In the genomic region with DNA sequence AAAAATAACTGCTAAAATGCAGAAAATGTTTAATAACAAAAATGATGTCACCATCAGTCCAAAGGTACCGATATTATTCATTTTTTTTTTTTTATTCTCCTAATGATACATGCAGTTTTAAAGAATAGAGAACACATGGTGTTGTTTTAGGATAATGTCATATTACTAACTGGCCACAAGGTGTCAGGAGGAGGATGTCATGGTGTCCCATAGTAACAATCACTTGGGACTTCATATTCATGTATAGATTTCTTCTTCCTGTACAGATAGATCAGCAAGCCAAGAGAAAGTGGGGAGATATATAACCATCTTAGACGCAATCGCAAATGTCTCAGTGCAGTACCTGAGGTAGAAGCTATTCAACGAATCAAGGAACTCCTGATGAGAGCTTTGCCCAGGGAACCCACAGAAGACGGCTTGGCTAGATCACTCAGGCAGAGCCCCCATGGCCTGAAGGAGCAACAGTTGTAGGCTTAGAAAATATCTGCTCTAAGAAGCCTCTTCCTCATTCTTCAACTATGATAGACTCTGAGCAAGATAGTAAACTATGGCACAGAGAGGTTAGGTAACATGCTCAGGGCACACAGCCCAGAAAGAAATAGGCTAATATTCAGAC, we compare ENCODE assay signal across 9 cellular contexts. TPM values are rescaled to one million over a fixed set of nuclear protein-coding genes. Genes with fewer than 3 reads are reported as not detected.
DNase-seq lines count a peak whose midpoint lies in the region; ATAC-seq and TF ChIP-seq lines count a peak whose summit lies in the region.
"Had no signal": no experiment of that assay in that cellular context is flagged by ENCODE, and none has a peak within 500 bp of the region (broad histone marks: within the 10 kb centered on the region; RNA-seq: fewer than 3 reads in every experiment).

No MANE protein-coding gene starts in this region.

- no peak for DNase-seq in CD8-positive, alpha-beta T cell
- DNase-seq in NCI-H2171 (lab: John Stamatoyannopoulos, UW) = peak; percentile 2
- peak; percentile 31 for DNase-seq in cerebellar cortex (ENCODE audit: low spot score)
- DNase-seq in neural progenitor cell (ENCODE audit: low spot score) = no peak
- DNase-seq in activated effector memory CD4-positive, alpha-beta T cell treated with Interleukin-2 at 50 U/mL for 16 hours = no peak
- DNase-seq in mucosa of gallbladder (ENCODE audit: low spot score) = no peak

- H3K9me3 Mint-ChIP-seq in CD8-positive, alpha-beta T cell = no peaks in the 10 kb centered on the region
- no peaks in the 10 kb centered on the region for H3K9me3 Mint-ChIP-seq in neural progenitor cell

- peak; percentile 59 for ATAC-seq in CD8-positive, alpha-beta T cell
- peak; percentile 85 for ATAC-seq in GM18519 (IDR thresholded peaks at IDR 0.05; ENCODE audit: low FRiP score, unreplicated experiment)
- ATAC-seq in HG03045 (IDR thresholded peaks at IDR 0.05; ENCODE audit: unreplicated experiment) = peak; percentile 92

- H3K27ac ChIP-seq in CD8-positive, alpha-beta T cell (ENCODE audit: low read depth, low read length) = no peak overlapping the region
- no peak overlapping the region for H3K27ac ChIP-seq in neural progenitor cell
- H3K27ac ChIP-seq: skin epidermis had no signal

- peak; percentile 67 for TF ChIP-seq CTCF in CD8-positive, alpha-beta T cell (IDR thresholded peaks at IDR 0.05)
- peak; percentile 29 for TF ChIP-seq CTCF in neural progenitor cell (IDR thresholded peaks at IDR 0.05)

- CTCF ChIA-PET in CD8-positive, alpha-beta T cell (lab: Charles Lee) = interaction anchor here (0.8 to 2.5 kb wide), 5 partner anchors 9 to 218 kb away, joined by 3 to 14 read pairs (median 3); no protein-coding TSS in a partner anchor

- H3K9me3 ChIP-seq in CD8-positive, alpha-beta T cell (ENCODE audit: low read length) = no peaks in the 10 kb centered on the region
- peaks cover 13% of the 10 kb centered on the region for H3K9me3 ChIP-seq in neural progenitor cell (ENCODE audit: low read depth)

- H3K79me2 ChIP-seq in neural progenitor cell (ENCODE audit: low read depth) = no peaks in the 10 kb centered on the region

- POLR2A ChIA-PET in CD8-positive, alpha-beta T cell (lab: Charles Lee) = interaction anchor here (0.9 kb wide), 1 partner anchor 144 kb away, joined by 4 read pairs; no protein-coding TSS in a partner anchor

- H3K9ac ChIP-seq in neural progenitor cell = no peak overlapping the region

- no peaks in the 10 kb centered on the region for H3K27me3 Mint-ChIP-seq in CD8-positive, alpha-beta T cell (ENCODE audit: low read depth)
- no peaks in the 10 kb centered on the region for H3K27me3 Mint-ChIP-seq in neural progenitor cell (ENCODE audit: insufficient read depth, low read depth)

- no peaks in the 10 kb centered on the region for H4K20me1 ChIP-seq in neural progenitor cell (ENCODE audit: low read depth)

- H3K36me3 ChIP-seq in CD8-positive, alpha-beta T cell (ENCODE audit: insufficient read depth, low read length) = no peaks in the 10 kb centered on the region
- H3K36me3 ChIP-seq in neural progenitor cell = no peaks in the 10 kb centered on the region

- H3K4me1 Mint-ChIP-seq in CD8-positive, alpha-beta T cell (ENCODE audit: low read depth) = peaks cover 3% of the 10 kb centered on the region
- no peaks in the 10 kb centered on the region for H3K4me1 Mint-ChIP-seq in neural progenitor cell

- H3K4me2 ChIP-seq in neural progenitor cell = no peak overlapping the region

- no peaks in the 10 kb centered on the region for H3K36me3 Mint-ChIP-seq in CD8-positive, alpha-beta T cell
- H3K36me3 Mint-ChIP-seq in neural progenitor cell = no peaks in the 10 kb centered on the region

- H2AFZ ChIP-seq in neural progenitor cell (replicated peaks) = no peak overlapping the region

- no peaks in the 10 kb centered on the region for H3K27me3 ChIP-seq in CD8-positive, alpha-beta T cell (ENCODE audit: insufficient read depth, low read length)
- H3K27me3 ChIP-seq in neural progenitor cell = no peaks in the 10 kb centered on the region

- no peaks in the 10 kb centered on the region for H3K4me1 ChIP-seq in CD8-positive, alpha-beta T cell (ENCODE audit: insufficient read depth, low read length)
- no peaks in the 10 kb centered on the region for H3K4me1 ChIP-seq in neural progenitor cell

- no peak overlapping the region for H3K27ac Mint-ChIP-seq in CD8-positive, alpha-beta T cell
- H3K27ac Mint-ChIP-seq in neural progenitor cell = no peak overlapping the region

- intact Hi-C loops in CD8-positive, alpha-beta T cell (cut with DNase I, micrococcal nuclease) = loop anchor here (1.0 to 2.0 kb wide), 2 partner anchors 184 to 185 kb away; no protein-coding TSS in a partner anchor

- H3K4me3 Mint-ChIP-seq in CD8-positive, alpha-beta T cell = no peak overlapping the region
- H3K4me3 Mint-ChIP-seq in neural progenitor cell = no peak overlapping the region

- no peaks in the 10 kb centered on the region for H3F3A ChIP-seq in neural progenitor cell (ENCODE audit: low read depth)

- H3K4me3 ChIP-seq in CD8-positive, alpha-beta T cell (ENCODE audit: low read depth, low read length) = no peak overlapping the region
- no peak overlapping the region for H3K4me3 ChIP-seq in neural progenitor cell
- H3K4me3 ChIP-seq: skin epidermis had no signal

RNA-seq across cellular contexts. Expression of a gene that starts 12.3 kb away (rescaled TPM):
- not detected for total RNA-seq in CD8-positive, alpha-beta T cell
- total RNA-seq in neural progenitor cell (ENCODE audit: low replicate concordance) = not detected in 2 replicates
- not detected for total RNA-seq in mucosa of gallbladder

RNA-seq across cellular contexts. Expression of a gene that starts 22.5 kb away (rescaled TPM):
- not detected for total RNA-seq in CD8-positive, alpha-beta T cell
- total RNA-seq in neural progenitor cell (ENCODE audit: low replicate concordance) = not detected in 2 replicates
- total RNA-seq in mucosa of gallbladder = not detected

RNA-seq across cellular contexts. Expression of a gene that starts 25.1 kb away (rescaled TPM):
- total RNA-seq in CD8-positive, alpha-beta T cell = not detected
- total RNA-seq in neural progenitor cell (ENCODE audit: low replicate concordance) (not detected in 2 replicates), mucosa of gallbladder (not detected)

RNA-seq across cellular contexts. Expression of a gene that starts 32.7 kb away (rescaled TPM):
- not detected for total RNA-seq in CD8-positive, alpha-beta T cell
- not detected in 2 replicates for total RNA-seq in neural progenitor cell (ENCODE audit: low replicate concordance)
- not detected for total RNA-seq in mucosa of gallbladder

RNA-seq across cellular contexts. Expression of a gene that starts 48.0 kb away (rescaled TPM):
- not detected for total RNA-seq in CD8-positive, alpha-beta T cell
- total RNA-seq in neural progenitor cell (ENCODE audit: low replicate concordance) = not detected in 2 replicates
- total RNA-seq in mucosa of gallbladder = not detected

Comparison
In these comparisons a context has a peak if more than half of its experiments do, and no peak if none do; other contexts are left out.
1. DNase-seq: peak in NCI-H2171 (single experiment) and cerebellar cortex (single experiment); none in CD8-positive, alpha-beta T cell (0 of 7), neural progenitor cell (single experiment), activated effector memory CD4-positive, alpha-beta T cell treated with Interleukin-2 at 50 U/mL for 16 hours (single experiment) and mucosa of gallbladder (single experiment).
2. Peak in every context shown above with its lines, with median percentiles within 50 percentile points of each other: ATAC-seq.